8 cellular contexts compared by ENCODE assay signal in the genomic region with DNA sequence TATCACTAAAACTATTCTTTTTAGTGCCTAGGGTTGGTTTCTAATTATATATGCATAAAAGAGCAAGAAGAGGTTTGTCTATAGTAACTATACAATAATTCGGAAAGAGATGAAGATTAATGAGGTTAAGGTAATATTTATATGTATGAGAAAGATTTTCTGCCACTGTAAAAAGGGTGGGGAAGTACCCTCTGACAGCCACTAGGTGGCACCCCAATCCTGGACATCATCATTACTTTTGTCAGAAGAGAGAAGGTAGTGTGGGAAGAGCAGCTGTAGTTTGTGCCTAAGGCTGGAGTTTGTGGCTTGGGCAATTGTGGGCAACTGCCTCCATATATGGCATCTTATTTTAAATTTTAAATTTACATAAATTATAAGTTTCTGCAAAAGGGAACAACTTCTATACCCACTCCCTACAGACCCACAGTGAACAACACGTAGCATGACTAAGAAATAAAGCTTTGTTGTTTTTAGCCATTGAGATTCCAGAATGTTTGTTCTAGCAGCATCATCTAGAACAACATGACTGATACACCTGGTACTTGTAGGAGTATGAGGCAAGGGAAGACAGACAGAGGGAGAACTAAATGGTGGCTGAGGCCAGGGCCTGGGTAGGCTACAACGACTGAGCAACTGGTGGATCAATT. TPM values are rescaled to one million over a fixed set of nuclear protein-coding genes. Genes with fewer than 3 reads are reported as not detected.
A peak's percentile ranks its signal among the peaks of the same experiment; 100 is the strongest.
DNase-seq lines count a peak whose midpoint lies in the region; ATAC-seq, FAIRE-seq and TF ChIP-seq lines count a peak whose summit lies in the region.

No MANE protein-coding gene starts in this region.

- ATAC-seq in GM21737 (IDR thresholded peaks at IDR 0.05; ENCODE audit: unreplicated experiment) (peak; percentile 78), gastroesophageal sphincter (peak; percentile 57)

- H3K4me3 ChIP-seq in SJCRH30 (no peak overlapping the region), gastroesophageal sphincter (no peak overlapping the region), parathyroid adenoma (ENCODE audit: low read depth, low read length) (no peak overlapping the region)

- no peak overlapping the region for H2AFZ ChIP-seq in parathyroid adenoma

- H3K4me1 ChIP-seq in SJCRH30 (no peaks in the 10 kb centered on the region), gastroesophageal sphincter (peaks cover 0 to 32% (median 0%) of the 10 kb centered on the region in 3 donors), parathyroid adenoma (peaks cover 10% of the 10 kb centered on the region)

- 0 to 62% methylated on average over 1 to 3 of the region's 3 CpGs for WGBS in gastroesophageal sphincter (ENCODE audit: low coverage in 1 of 2), 2 donors

- peak; percentile 7 for DNase-seq in DMS79 (lab: John Stamatoyannopoulos, UW)
- DNase-seq in M059J (ENCODE audit: low read depth): peak; percentile 61
- DNase-seq in SJCRH30: peak; percentile 46 to 81
- peak; percentile 53 for DNase-seq in activated gamma-delta T cell treated with anti-CD3 and anti-CD28 coated beads, Interleukin-2, amount 50 U/mL, for 16 hours (ENCODE audit: low read depth)
- DNase-seq in urothelium cell line (ENCODE audit: low spot score): peak; percentile 45

- no peak for TF ChIP-seq POLR2A in gastroesophageal sphincter (IDR thresholded peaks at IDR 0.05)

- H3K27ac ChIP-seq in SJCRH30 (no peak overlapping the region), gastroesophageal sphincter (no peak overlapping the region), parathyroid adenoma (no peak overlapping the region)

- H3K9me3 ChIP-seq in SJCRH30 (replicated peaks): no peaks in the 10 kb centered on the region
- H3K9me3 ChIP-seq in gastroesophageal sphincter: no peaks in the 10 kb centered on the region
- no peaks in the 10 kb centered on the region for H3K9me3 ChIP-seq in parathyroid adenoma (ENCODE audit: control insufficient read depth, low read length)

- no peak for FAIRE-seq in urothelium cell line (lab: Jason Lieb, UNC)

- no peak overlapping the region for H3K9ac ChIP-seq in parathyroid adenoma

- no peak overlapping the region for H3K4me2 ChIP-seq in parathyroid adenoma (ENCODE audit: low read length)

- peak; percentile 91 to 98 (median 95) for TF ChIP-seq CTCF in gastroesophageal sphincter (IDR thresholded peaks at IDR 0.05)
- TF ChIP-seq CTCF in parathyroid adenoma (IDR thresholded peaks at IDR 0.05): peak; percentile 94

- H3K79me2 ChIP-seq in parathyroid adenoma: no peaks in the 10 kb centered on the region

- H3K27me3 ChIP-seq in SJCRH30 (no peaks in the 10 kb centered on the region), gastroesophageal sphincter (no peaks in the 10 kb centered on the region), parathyroid adenoma (ENCODE audit: control insufficient read depth, insufficient read depth, low read length) (no peaks in the 10 kb centered on the region)

- no peak for TF ChIP-seq EP300 in gastroesophageal sphincter (IDR thresholded peaks at IDR 0.05)

- H3K36me3 ChIP-seq in SJCRH30 (no peaks in the 10 kb centered on the region), gastroesophageal sphincter (peaks cover 3 to 51% of the 10 kb centered on the region in 2 donors), parathyroid adenoma (ENCODE audit: control insufficient read depth, insufficient read depth, low read length) (no peaks in the 10 kb centered on the region)

RNA-seq across cellular contexts. Expression of a gene that starts 34.4 kb away (rescaled TPM):
- total RNA-seq in M059J (2014; rRNA removed; shearing (Covaris generic)): 0.76 TPM in 1 of 2 replicates, not detected in the other
- total RNA-seq in SJCRH30 (2014; rRNA removed; shearing (Covaris generic)): 0.03 and 0.04 TPM in 2 replicates
- total RNA-seq in gastroesophageal sphincter: under 1 TPM in 1 of 4 donors, not detected in 3; 0.13 TPM

RNA-seq across cellular contexts. Expression of a gene that starts 57.1 kb away (rescaled TPM):
- 13.7 and 22.3 TPM in 2 replicates for total RNA-seq in M059J (2014; rRNA removed; shearing (Covaris generic))
- total RNA-seq in SJCRH30 (2014; rRNA removed; shearing (Covaris generic)): 8.3 and 11.6 TPM in 2 replicates
- 10 to 100 TPM; 25.8 to 43.2 (median 36.3) TPM for total RNA-seq in gastroesophageal sphincter

Comparison
In these comparisons a context has a peak if more than half of its experiments do, and no peak if none do; other contexts are left out.
1. DNase-seq: peak in every context shown above with its lines; median percentile 64 in SJCRH30; 61 in M059J; 53 in activated gamma-delta T cell treated with anti-CD3 and anti-CD28 coated beads, Interleukin-2, amount 50 U/mL, for 16 hours; 45 in urothelium cell line; 7 in DMS79.